In the genomic region with DNA sequence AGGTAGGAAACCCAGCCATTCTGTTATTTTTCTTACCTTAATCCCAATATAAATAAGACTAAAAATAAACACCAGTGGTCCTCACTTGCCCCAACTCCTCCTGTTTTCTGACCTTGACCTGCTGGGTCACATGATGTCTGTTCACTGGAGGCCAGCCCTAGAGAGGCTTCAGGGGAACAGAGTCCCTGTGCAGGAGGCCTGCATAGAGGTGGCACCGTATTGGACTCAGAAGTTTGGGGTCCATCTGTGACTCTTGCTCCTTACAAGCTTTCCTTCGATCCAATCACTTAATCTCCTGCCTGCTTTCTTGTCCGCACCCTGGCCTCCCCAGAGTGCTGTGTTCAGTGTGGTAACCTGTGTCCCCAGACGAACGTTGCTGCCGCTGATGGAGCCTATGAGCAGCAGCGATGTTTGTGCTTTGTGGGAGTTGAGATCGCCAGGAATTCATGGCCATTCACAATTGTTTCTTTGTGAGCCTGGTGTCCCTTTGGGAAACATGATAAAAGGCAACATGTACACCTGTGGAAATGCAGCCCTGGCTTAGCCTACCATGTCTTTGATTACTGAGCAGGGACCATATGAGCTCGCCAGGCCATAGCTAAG, we compare ENCODE assay signal across 11 cellular contexts. TPM values are rescaled to one million over a fixed set of nuclear protein-coding genes. Genes with fewer than 3 reads are reported as not detected.
A peak's percentile ranks its signal among the peaks of the same experiment; 100 is the strongest.
DNase-seq lines count a peak whose midpoint lies in the region; ATAC-seq, FAIRE-seq and TF ChIP-seq lines count a peak whose summit lies in the region.
"Had no signal": no experiment of that assay in that cellular context is flagged by ENCODE, and none has a peak within 500 bp of the region (broad histone marks: within the 10 kb centered on the region; RNA-seq: fewer than 3 reads in every experiment).

No MANE protein-coding gene starts in this region.

- no peak for DNase-seq in activated naive CD4-positive, alpha-beta T cell treated with anti-CD3 and anti-CD28 coated beads, Interleukin-2, amount 50 U/mL, for 16 hours
- DNase-seq in astrocyte (ENCODE audit: low read depth) (no peak), upper lobe of right lung (no peak), esophagus muscularis mucosa (ENCODE audit: extremely low spot score) (no peak), GM13977 (ENCODE audit: low spot score) (no peak), psoas muscle (no peak)
- DNase-seq: MG63, NCI-H524 treated with DMSO at 0.1 percent for 48 hours had no signal

- H3K4me2 ChIP-seq in astrocyte (ENCODE audit: low read length): no peak overlapping the region

- no peak overlapping the region for H2AFZ ChIP-seq in astrocyte (ENCODE audit: low read depth, low read length)

- no peaks in the 10 kb centered on the region for H3K27me3 Mint-ChIP-seq in activated naive CD4-positive, alpha-beta T cell treated with anti-CD3 and anti-CD28 coated beads, Interleukin-2, amount 50 U/mL, for 24 hours
- no peaks in the 10 kb centered on the region for H3K27me3 Mint-ChIP-seq in astrocyte (ENCODE audit: low read depth, unreplicated experiment)

- H3K9ac ChIP-seq in astrocyte (ENCODE audit: low read length): no peak overlapping the region

- in situ Hi-C loops in GM13977 (cut with MboI; ENCODE audit: low pct_unique_long_range_greater_than_20kb, low sequenced_read_pairs, unreplicated experiment): no loop called here

- H3K4me1 ChIP-seq in astrocyte (ENCODE audit: insufficient read depth, low read length) (no peaks in the 10 kb centered on the region), upper lobe of right lung (peaks cover 37% of the 10 kb centered on the region), esophagus muscularis mucosa (peaks cover 19 to 38% (median 21%) of the 10 kb centered on the region in 4 donors), psoas muscle (peaks cover 23% of the 10 kb centered on the region)

- peak overlapping the region; percentile 95 for H3K27ac Mint-ChIP-seq in activated naive CD4-positive, alpha-beta T cell treated with anti-CD3 and anti-CD28 coated beads, Interleukin-2, amount 50 U/mL, for 24 hours
- peak overlapping the region; percentile 53 for H3K27ac Mint-ChIP-seq in astrocyte (ENCODE audit: unreplicated experiment)

- H3K36me3 ChIP-seq in astrocyte (ENCODE audit: insufficient read depth, low read length) (peaks cover 4% of the 10 kb centered on the region), upper lobe of right lung (peaks cover 8% of the 10 kb centered on the region), esophagus muscularis mucosa (no peaks in the 10 kb centered on the region), psoas muscle (ENCODE audit: insufficient read depth in 1 of 2, low read depth in 1 of 2) (no peaks in the 10 kb centered on the region)

- intact Hi-C loops in upper lobe of right lung (cut with DNase I): no loop called here
- intact Hi-C loops in esophagus muscularis mucosa (cut with DNase I): no loop called here
- intact Hi-C loops in psoas muscle (cut with DNase I): no loop called here

- H3K27me3 ChIP-seq in astrocyte (ENCODE audit: insufficient read depth, low read length) (no peaks in the 10 kb centered on the region), upper lobe of right lung (no peaks in the 10 kb centered on the region), esophagus muscularis mucosa (no peaks in the 10 kb centered on the region), psoas muscle (ENCODE audit: insufficient read depth in 3 of 3, low read length in 2 of 3) (no peaks in the 10 kb centered on the region)
- H3K27me3 ChIP-seq: MG63 had no signal

- TF ChIP-seq POLR2A in esophagus muscularis mucosa (IDR thresholded peaks at IDR 0.05; ENCODE audit: low read depth): no peak

- H3K79me2 ChIP-seq in astrocyte (ENCODE audit: insufficient read depth, low read length): peaks cover 47% of the 10 kb centered on the region

- peaks cover 3% of the 10 kb centered on the region for H3K36me3 Mint-ChIP-seq in activated naive CD4-positive, alpha-beta T cell treated with anti-CD3 and anti-CD28 coated beads, Interleukin-2, amount 50 U/mL, for 24 hours
- H3K36me3 Mint-ChIP-seq in astrocyte (ENCODE audit: low read depth, unreplicated experiment): peaks cover 10% of the 10 kb centered on the region

- no peak for FAIRE-seq in astrocyte (lab: Jason Lieb, UNC)
- FAIRE-seq: keratinocyte had no signal

- H4K20me1 ChIP-seq in astrocyte (ENCODE audit: insufficient read depth, low read length): peaks cover 31% of the 10 kb centered on the region

- H3K27ac ChIP-seq in astrocyte (ENCODE audit: low read depth, low read length) (no peak overlapping the region), upper lobe of right lung (peak overlapping the region; percentile 20), esophagus muscularis mucosa (replicated peaks in 1 of 4) (no peak overlapping the region), psoas muscle (no peak overlapping the region)

- H3K9me3 ChIP-seq in astrocyte (ENCODE audit: insufficient read depth, low read depth, low read length) (no peaks in the 10 kb centered on the region), upper lobe of right lung (no peaks in the 10 kb centered on the region), esophagus muscularis mucosa (no peaks in the 10 kb centered on the region), psoas muscle (no peaks in the 10 kb centered on the region)
- H3K9me3 ChIP-seq: MG63 had no signal

- H3K4me3 Mint-ChIP-seq in activated naive CD4-positive, alpha-beta T cell treated with anti-CD3 and anti-CD28 coated beads, Interleukin-2, amount 50 U/mL, for 24 hours: peak overlapping the region; percentile 63
- H3K4me3 Mint-ChIP-seq in astrocyte (ENCODE audit: unreplicated experiment): no peak overlapping the region

- 84% methylated on average over 9 of the region's 9 CpGs for whole genome bisulfite sequencing in esophagus muscularis mucosa
- WGBS in psoas muscle, 3 donors: 84 to 90% (median 87%) methylated on average over 9 of the region's 9 CpGs

- H3K4me1 Mint-ChIP-seq in activated naive CD4-positive, alpha-beta T cell treated with anti-CD3 and anti-CD28 coated beads, Interleukin-2, amount 50 U/mL, for 24 hours: peaks cover 62% of the 10 kb centered on the region
- peaks cover 13% of the 10 kb centered on the region for H3K4me1 Mint-ChIP-seq in astrocyte (ENCODE audit: low read depth, unreplicated experiment)

- no peaks in the 10 kb centered on the region for H3K9me3 Mint-ChIP-seq in activated naive CD4-positive, alpha-beta T cell treated with anti-CD3 and anti-CD28 coated beads, Interleukin-2, amount 50 U/mL, for 24 hours
- H3K9me3 Mint-ChIP-seq in astrocyte (ENCODE audit: unreplicated experiment): no peaks in the 10 kb centered on the region

- ATAC-seq in HG03175 (IDR thresholded peaks at IDR 0.05; ENCODE audit: unreplicated experiment) (peak; percentile 14), upper lobe of right lung (no peak), psoas muscle (no peak)

- TF ChIP-seq CTCF in astrocyte (IDR thresholded peaks at IDR 0.05; ENCODE audit: insufficient read depth, low read depth, low read length) (no peak), upper lobe of right lung (IDR thresholded peaks at IDR 0.05) (no peak), esophagus muscularis mucosa (IDR thresholded peaks at IDR 0.05) (no peak), GM13977 (IDR thresholded peaks at IDR 0.05; ENCODE audit: extremely low read depth, insufficient read depth, missing control alignments) (no peak), psoas muscle (IDR thresholded peaks at IDR 0.05) (no peak)

- H3K4me3 ChIP-seq in astrocyte (ENCODE audit: insufficient read depth, low read depth, low read length) (no peak overlapping the region), upper lobe of right lung (no peak overlapping the region), esophagus muscularis mucosa (no peak overlapping the region), psoas muscle (no peak overlapping the region)
- H3K4me3 ChIP-seq: MG63 had no signal

- TF ChIP-seq EP300 in esophagus muscularis mucosa (IDR thresholded peaks at IDR 0.05): no peak

RNA-seq across cellular contexts. Expression of a gene that starts 4.7 kb away (rescaled TPM):
- total RNA-seq in astrocyte: not detected in 2 replicates
- 88.4 TPM for total RNA-seq in upper lobe of right lung
- 1 to 10 TPM in 2 of 4 donors, under 1 TPM in 2; 0.69 to 4.5 (median 1.3) TPM for total RNA-seq in esophagus muscularis mucosa
- total RNA-seq in psoas muscle: 1 to 10 TPM; 1.4 to 3.0 (median 1.6) TPM
- polyA plus RNA-seq in psoas muscle: under 1 TPM; 0.15 to 0.23 (median 0.17) TPM
- polyA plus RNA-seq: keratinocyte had no signal

RNA-seq across cellular contexts. Expression of a gene that starts 16.1 kb away (rescaled TPM):
- total RNA-seq in astrocyte (0.11 TPM in 1 of 2 replicates, not detected in the other), upper lobe of right lung (0.90 TPM), esophagus muscularis mucosa (under 1 TPM in 2 of 4 donors, not detected in 2; 0.11 to 0.33 TPM), psoas muscle (under 1 TPM in 2 of 4 donors, not detected in 2; 0.17 to 0.21 TPM)
- polyA plus RNA-seq in psoas muscle: under 1 TPM; 0.04 to 0.06 (median 0.05) TPM
- polyA plus RNA-seq: keratinocyte had no signal

RNA-seq across cellular contexts. Expression of a gene that starts 48.3 kb away (rescaled TPM):
- total RNA-seq in astrocyte (86.6 and 88.1 TPM in 2 replicates), upper lobe of right lung (84.0 TPM), esophagus muscularis mucosa (100 to 1,000 TPM in 2 of 4 donors, 10 to 100 TPM in 2; 70.2 to 122 (median 106) TPM), psoas muscle (10 to 100 TPM; 55.0 to 76.9 (median 71.1) TPM)
- polyA plus RNA-seq in psoas muscle: 100 to 1,000 TPM in 1 of 3 donors, 10 to 100 TPM in 2; 54.4 to 134 (median 90.7) TPM

Comparison
In these comparisons a context has a peak if more than half of its experiments do, and no peak if none do; other contexts are left out.
1. RNA of a gene that starts 4.7 kb away (total RNA-seq): 88.4 TPM in upper lobe of right lung (single experiment); 1.4 to 3.0 TPM in psoas muscle, 0.69 to 4.5 TPM in esophagus muscularis mucosa and not detected in astrocyte; every median in the first group is over 10 times any median in the second.